29 cellular contexts compared by ENCODE assay signal in the genomic region with DNA sequence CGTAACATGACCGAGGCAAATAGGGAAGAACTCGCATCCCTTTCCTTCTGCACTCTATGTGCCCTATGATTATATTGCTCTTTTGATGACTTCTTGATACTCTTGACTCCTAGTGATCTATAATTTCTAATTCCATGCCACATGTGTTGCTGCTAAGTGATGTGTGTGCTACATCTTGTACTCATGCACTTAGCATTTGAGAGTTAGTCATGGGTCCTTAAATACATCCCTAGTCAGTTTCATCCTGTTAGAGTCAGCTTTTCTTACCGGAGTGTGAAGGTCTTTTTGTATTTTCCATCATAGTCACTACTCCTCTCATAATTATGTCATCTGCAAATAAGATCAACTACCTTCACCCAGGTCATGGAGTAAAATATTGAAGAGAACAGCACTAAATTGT. TPM values are rescaled to one million over a fixed set of nuclear protein-coding genes. Genes with fewer than 3 reads are reported as not detected.
"Had no signal": no experiment of that assay in that cellular context is flagged by ENCODE, and none has a peak within 500 bp of the region (broad histone marks: within the 10 kb centered on the region; RNA-seq: fewer than 3 reads in every experiment).

No MANE protein-coding gene starts in this region.

- H3K27me3 Mint-ChIP-seq: activated CD8-positive, alpha-beta memory T cell treated with anti-CD3 and anti-CD28 coated beads, Interleukin-2, amount 10 ng/mL, durations not matched to agents 7 days and 5 days; activated T-cell treated with anti-CD3 and anti-CD28 coated beads, Interleukin-2, amount 50 U/mL, for 24 hours; central memory CD8-positive, alpha-beta T cell had no signal

- DNase-seq: activated CD4-positive, alpha-beta T cell treated with anti-CD3 and anti-CD28 coated beads for 4 hours; activated CD8-positive, alpha-beta memory T cell treated with anti-CD3 and anti-CD28 coated beads, Interleukin-2, amount 10 ng/mL, durations not matched to agents 7 days and 5 days; activated effector memory CD4-positive, alpha-beta T cell treated with anti-CD3 and anti-CD28 coated beads, Interleukin-2, amount 50 U/mL, for 16 hours; activated naive CD4-positive, alpha-beta T cell treated with Interleukin-2 at 50 U/mL for 16 hours; activated T-cell treated with anti-CD3 and anti-CD28 coated beads, Interleukin-2, amount 50 U/mL, for 24 hours; amygdala; Karpas-422; MM.1S; NCI-H1105; NCI-H1436; NCI-H1694 treated with DMSO at 0.1 percent for 48 hours; NCI-H2029 treated with DMSO at 0.1 percent for 48 hours; NCI-H345; NCI-H510A; NCI-H526 treated with DMSO at 0.1 percent for 48 hours; NK-92 treated with Interleukin-12 subunit alpha and Interleukin-12 subunit beta, amount 100 ng/mL, for 24 hours; OCI-M1; Right ventricle myocardium superior; SJCRH30; SK-N-SH; T-helper 1 cell had no signal

- H3K36me3 Mint-ChIP-seq: activated CD8-positive, alpha-beta memory T cell treated with anti-CD3 and anti-CD28 coated beads, Interleukin-2, amount 10 ng/mL, durations not matched to agents 7 days and 5 days; activated naive CD4-positive, alpha-beta T cell treated with anti-CD3 and anti-CD28 coated beads, Interleukin-2, amount 50 U/mL, for 72 hours; brain had no signal

- H3K4me1 Mint-ChIP-seq: activated CD8-positive, alpha-beta memory T cell treated with anti-CD3 and anti-CD28 coated beads, Interleukin-2, amount 10 ng/mL, durations not matched to agents 7 days and 5 days had no signal

- H3K4me3 ChIP-seq: SJCRH30 had no signal

- ATAC-seq: activated CD4-positive, CD25-positive, alpha-beta regulatory T cell treated with anti-CD3 and anti-CD28 coated beads, Interleukin-2, amount 50 U/mL, for 24 hours; activated CD8-positive, alpha-beta memory T cell treated with anti-CD3 and anti-CD28 coated beads, Interleukin-2, amount 10 ng/mL, durations not matched to agents 7 days and 5 days; activated naive CD4-positive, alpha-beta T cell treated with anti-CD3 and anti-CD28 coated beads, Interleukin-2, amount 50 U/mL, for 72 hours; Panc1 had no signal

- H3K4me3 Mint-ChIP-seq: activated CD8-positive, alpha-beta memory T cell treated with anti-CD3 and anti-CD28 coated beads, Interleukin-2, amount 10 ng/mL, durations not matched to agents 7 days and 5 days; activated T-cell treated with anti-CD3 and anti-CD28 coated beads, Interleukin-2, amount 50 U/mL, for 24 hours; brain; central memory CD8-positive, alpha-beta T cell had no signal

- H3K27ac Mint-ChIP-seq: activated CD8-positive, alpha-beta memory T cell treated with anti-CD3 and anti-CD28 coated beads, Interleukin-2, amount 10 ng/mL, durations not matched to agents 7 days and 5 days; activated naive CD4-positive, alpha-beta T cell treated with anti-CD3 and anti-CD28 coated beads, Interleukin-2, amount 50 U/mL, for 72 hours; activated T-cell treated with anti-CD3 and anti-CD28 coated beads, Interleukin-2, amount 50 U/mL, for 24 hours; brain had no signal

- H3K4me1 ChIP-seq: SJCRH30 had no signal

- H3K36me3 ChIP-seq: SJCRH30 had no signal

- H3K27ac ChIP-seq: RWPE1, SJCRH30 had no signal

- H3K9me3 ChIP-seq: SJCRH30, SK-N-SH had no signal

- H3K27me3 ChIP-seq: SJCRH30 had no signal

- H3K9me3 Mint-ChIP-seq: activated naive CD4-positive, alpha-beta T cell treated with anti-CD3 and anti-CD28 coated beads, Interleukin-2, amount 50 U/mL, for 72 hours; activated T-cell treated with anti-CD3 and anti-CD28 coated beads, Interleukin-2, amount 50 U/mL, for 24 hours; brain; central memory CD8-positive, alpha-beta T cell had no signal

RNA-seq across cellular contexts. Expression of a gene that starts 30.3 kb away (rescaled TPM):
- total RNA-seq: activated CD8-positive, alpha-beta memory T cell treated with anti-CD3 and anti-CD28 coated beads, Interleukin-2, amount 10 ng/mL, durations not matched to agents 7 days and 5 days; activated naive CD4-positive, alpha-beta T cell treated with anti-CD3 and anti-CD28 coated beads, Interleukin-2, amount 50 U/mL, for 72 hours; astrocyte; Right ventricle myocardium superior; SJCRH30; T-helper 2 cell treated with Interferon-gamma antibody and Interleukin-4, amounts not matched to agents 100 ng/mL and 5 ng/mL, for 36 hours had no signal
- polyA plus RNA-seq: SK-N-SH had no signal
